8 cellular contexts compared by ENCODE assay signal in genomic region chr1:111507411-111508201, GRCh38. TPM values are rescaled to one million over a fixed set of nuclear protein-coding genes. Genes with fewer than 3 reads are reported as not detected.
DNase-seq lines count a peak whose midpoint lies in the region; ATAC-seq and TF ChIP-seq lines count a peak whose summit lies in the region.

No MANE protein-coding gene starts in this region.

- no peaks in the 10 kb centered on the region for H3K9me3 ChIP-seq in HUES48 (ENCODE audit: control insufficient read depth, insufficient read depth, low read length)
- no peaks in the 10 kb centered on the region for H3K9me3 ChIP-seq in T-helper 17 cell (ENCODE audit: control insufficient read depth, low read length, poor library complexity, severe bottlenecking)
- no peaks in the 10 kb centered on the region for H3K9me3 ChIP-seq in body of pancreas

- H3K27me3 Mint-ChIP-seq in T-helper 17 cell = no peaks in the 10 kb centered on the region

- no peak overlapping the region for H3K27ac Mint-ChIP-seq in T-helper 17 cell

- H3K4me3 ChIP-seq in HUES48 (ENCODE audit: low read depth, low read length) (peak overlapping the region; percentile 49), body of pancreas (no peak overlapping the region)

- H3K9ac ChIP-seq in HUES48 (ENCODE audit: low read depth, low read length) = peak overlapping the region; percentile 41; the same call in 1 of the 2 replicates

- in situ Hi-C loops in Caki2 (cut with HindIII; ENCODE audit: low pct_unique_long_range_greater_than_20kb, low sequenced_read_pairs) (no loop called here), G401 (cut with HindIII; ENCODE audit: low sequenced_read_pairs) (no loop called here)

- DNase-seq in Caki2 (ENCODE audit: low read depth) = peak; percentile 78
- peak in 2 of 3 donors; percentile 13 to 45 for DNase-seq in T-helper 17 cell
- DNase-seq in body of pancreas = peak; percentile 47 to 83 (median 58)
- DNase-seq in iPS-NIHi11 (ENCODE audit: low spot score) = peak; percentile 62
- peak; percentile 30 for DNase-seq in stimulated activated CD4-positive, alpha-beta T cell treated with anti-CD3 and anti-CD28 coated beads, Interleukin-12 subunit alpha, Interleukin-12 subunit beta, amount 100 ng/mL, for 4 hours
- no peak for DNase-seq in G401 (ENCODE audit: low spot score)

- peak overlapping the region; percentile 88 for H3K4me3 Mint-ChIP-seq in T-helper 17 cell

- H3K27ac ChIP-seq in HUES48 (ENCODE audit: low read depth, low read length) (peak overlapping the region; percentile 85), body of pancreas (peak overlapping the region; percentile 80 to 89 (median 84))

- H3K27me3 ChIP-seq in HUES48 (ENCODE audit: control insufficient read depth, insufficient read depth, low read length) (no peaks in the 10 kb centered on the region), body of pancreas (no peaks in the 10 kb centered on the region)

- peak in 1 of 3 donors; percentile 32 for TF ChIP-seq POLR2A in body of pancreas (IDR thresholded peaks at IDR 0.05)

- TF ChIP-seq CTCF in body of pancreas (IDR thresholded peaks at IDR 0.05) = peak in 1 of 7 experiments; percentile 3

- H3K4me1 ChIP-seq in HUES48 (ENCODE audit: control insufficient read depth, insufficient read depth, low read length) (peaks cover 12% of the 10 kb centered on the region), body of pancreas (peaks cover 22% of the 10 kb centered on the region)

- no peaks in the 10 kb centered on the region for H3K36me3 Mint-ChIP-seq in T-helper 17 cell (ENCODE audit: low read depth)

- H3K36me3 ChIP-seq in HUES48 (ENCODE audit: control insufficient read depth, insufficient read depth, low read length) = no peaks in the 10 kb centered on the region
- no peaks in the 10 kb centered on the region for H3K36me3 ChIP-seq in body of pancreas (replicated peaks in 1 of 2; ENCODE audit: insufficient read depth in 1 of 2, low read depth in 2 of 2)

- ATAC-seq in GM21447 (IDR thresholded peaks at IDR 0.05; ENCODE audit: unreplicated experiment) (peak; percentile 49), T-helper 17 cell (peak; percentile 62), body of pancreas (peak; percentile 70)

- peaks cover 51% of the 10 kb centered on the region for H3K4me1 Mint-ChIP-seq in T-helper 17 cell

- intact Hi-C loops in body of pancreas (cut with DNase I) = loop anchor here (10.0 kb wide), 1 partner anchor 267 kb away; no protein-coding TSS in a partner anchor

- WGBS in body of pancreas, 2 donors = 34 to 50% methylated on average over 12 to 15 of the region's 15 CpGs

RNA-seq across cellular contexts. Expression of gene ADORA3, which starts 4.2 kb away (rescaled TPM):
- not detected in 2 replicates for total RNA-seq in Caki2 (2014; rRNA removed; shearing (Covaris generic); ENCODE audit: low replicate concordance)
- total RNA-seq in T-helper 17 cell (not detected), body of pancreas (1 to 10 TPM; 1.6 to 3.6 TPM)
- total RNA-seq in G401 (2014; rRNA removed; shearing (Covaris generic)) = not detected in 2 replicates

RNA-seq across cellular contexts. Expression of gene TMIGD3, which starts 4.2 kb away (rescaled TPM):
- not detected in 2 replicates for total RNA-seq in Caki2 (2014; rRNA removed; shearing (Covaris generic); ENCODE audit: low replicate concordance)
- total RNA-seq in T-helper 17 cell (not detected), body of pancreas (1 to 10 TPM in 1 of 2 donors, not detected in 1; 1.0 TPM)
- not detected in 2 replicates for total RNA-seq in G401 (2014; rRNA removed; shearing (Covaris generic))

RNA-seq across cellular contexts. Expression of gene C1orf162, which starts 33.8 kb away (rescaled TPM):
- total RNA-seq in Caki2 (2014; rRNA removed; shearing (Covaris generic); ENCODE audit: low replicate concordance) = not detected in 2 replicates
- total RNA-seq in T-helper 17 cell = 10 to 100 TPM; 31.3 to 50.8 TPM
- 1 to 10 TPM; 5.3 to 6.0 TPM for total RNA-seq in body of pancreas
- 0.51 TPM in 1 of 2 replicates, not detected in the other for total RNA-seq in G401 (2014; rRNA removed; shearing (Covaris generic))

RNA-seq across cellular contexts. Expression of gene ATP5PB, which starts 58.3 kb away (rescaled TPM):
- 300 and 367 TPM in 2 replicates for total RNA-seq in Caki2 (2014; rRNA removed; shearing (Covaris generic); ENCODE audit: low replicate concordance)
- total RNA-seq in T-helper 17 cell = 100 to 1,000 TPM in 1 of 2 donors, 10 to 100 TPM in 1; 86.1 to 101 TPM
- total RNA-seq in body of pancreas = 10 to 100 TPM; 55.0 to 91.0 TPM
- total RNA-seq in G401 (2014; rRNA removed; shearing (Covaris generic)) = 744 and 851 TPM in 2 replicates

RNA-seq across cellular contexts. Expression of gene WDR77, which starts 58.5 kb away (rescaled TPM):
- 28.5 and 40.4 TPM in 2 replicates for total RNA-seq in Caki2 (2014; rRNA removed; shearing (Covaris generic); ENCODE audit: low replicate concordance)
- total RNA-seq in T-helper 17 cell (10 to 100 TPM; 17.6 to 19.5 TPM), body of pancreas (10 to 100 TPM; 14.8 to 18.2 TPM)
- 89.2 and 134 TPM in 2 replicates for total RNA-seq in G401 (2014; rRNA removed; shearing (Covaris generic))

Comparison
In these comparisons a context has a peak if more than half of its experiments do, and no peak if none do; other contexts are left out.
1. RNA of gene C1orf162, which starts 33.8 kb away (total RNA-seq): 31.3 to 50.8 TPM in T-helper 17 cell; 5.3 to 6.0 TPM in body of pancreas, 0.51 TPM in G401 and not detected in Caki2; every median in the first group is over 4 times any median in the second.
2. Peak in every context shown above with its lines, with median percentiles within 50 percentile points of each other: ATAC-seq.